ENCODE assay signal across 29 cellular contexts in the genomic region with DNA sequence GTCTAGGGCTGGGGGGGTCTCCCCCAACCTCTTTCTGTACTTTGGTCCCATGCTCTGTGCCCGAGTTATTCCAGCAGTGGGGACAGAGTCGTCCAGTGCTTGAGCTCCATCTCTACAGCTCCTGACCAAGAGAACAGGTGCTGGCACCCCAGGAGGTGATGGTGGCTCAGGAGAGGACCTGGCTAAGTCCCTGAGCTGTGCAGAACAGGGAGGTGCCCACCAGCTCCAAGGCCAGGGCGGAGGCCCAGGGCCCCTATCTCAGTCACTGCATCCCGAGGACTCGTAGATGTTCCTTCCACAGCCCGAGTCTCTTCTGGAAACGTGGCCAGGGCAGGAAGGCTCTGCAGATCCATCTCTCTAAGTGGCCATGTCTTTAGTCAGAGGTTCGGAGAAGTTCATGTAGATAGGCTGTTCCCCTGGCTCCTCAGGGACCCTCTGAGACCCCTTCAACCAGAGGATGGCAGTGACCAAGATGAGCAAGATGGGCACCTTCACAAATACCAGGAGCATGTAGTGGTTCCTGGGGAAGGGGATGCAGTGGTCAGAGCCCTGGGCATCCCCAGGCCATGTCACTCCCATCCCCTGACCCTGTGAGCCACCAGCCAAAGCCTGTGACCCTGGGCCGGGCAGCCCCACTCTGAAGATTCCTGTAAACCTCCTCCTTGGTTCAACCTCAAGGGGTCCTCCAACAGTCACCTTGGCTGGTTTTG. TPM values are rescaled to one million over a fixed set of nuclear protein-coding genes. Genes with fewer than 3 reads are reported as not detected.
A peak's percentile ranks its signal among the peaks of the same experiment; 100 is the strongest.
DNase-seq lines count a peak whose midpoint lies in the region; ATAC-seq and TF ChIP-seq lines count a peak whose summit lies in the region.
"Had no signal": no experiment of that assay in that cellular context is flagged by ENCODE, and none has a peak within 500 bp of the region (broad histone marks: within the 10 kb centered on the region; RNA-seq: fewer than 3 reads in every experiment).

No MANE protein-coding gene starts in this region.

- peak; percentile 6 for DNase-seq in activated CD4-positive, alpha-beta T cell treated with anti-CD3 and anti-CD28 coated beads for 1 hour
- DNase-seq in activated CD4-positive, alpha-beta T cell treated with anti-CD3 and anti-CD28 coated beads, Interleukin-2, amount 10 ng/mL, durations not matched to agents 7 days and 5 days, result no peak
- DNase-seq in GM13977 (ENCODE audit: low spot score) (peak; percentile 3), iPS-NIHi11 (ENCODE audit: low spot score) (peak; percentile 3), putamen (ENCODE audit: low spot score) (no peak), GDM1 (lab: John Stamatoyannopoulos, UW) (no peak)
- DNase-seq: 8988T; activated CD4-positive, alpha-beta T cell treated with anti-CD3 and anti-CD28 coated beads, Interleukin-2, amount 10 ng/mL, durations not matched to agents 24 days and 14 days; aorta; caudate nucleus; DMS79; left ventricle myocardium inferior; NCI-H2029 treated with DMSO at 0.1 percent for 48 hours; NCI-H345; NCI-H748 treated with DMSO at 0.1 percent for 48 hours; nephron progenitor cell; RPMI8226; SK-N-SH; T-helper 17 cell; thyroid gland had no signal

- peaks cover 17% of the 10 kb centered on the region for H3K27me3 Mint-ChIP-seq in activated CD4-positive, alpha-beta T cell treated with anti-CD3 and anti-CD28 coated beads, Interleukin-2, amount 10 ng/mL, durations not matched to agents 7 days and 5 days
- H3K27me3 Mint-ChIP-seq in stimulated activated memory B cell treated with anti-CD40 and anti-IgM and Interleukin-4, amounts not matched to agents 10 μg/mL and 1 μg/mL and 100 μg/mL, for 72 hours, result peaks cover 17% of the 10 kb centered on the region

- ATAC-seq in stimulated activated memory B cell treated with anti-CD40 and anti-IgM and Interleukin-4, amounts not matched to agents 10 μg/mL and 1 μg/mL and 100 μg/mL, for 72 hours, result no peak
- no peak for ATAC-seq in HG02623 (IDR thresholded peaks at IDR 0.05; ENCODE audit: unreplicated experiment)
- ATAC-seq: activated T-helper 17 cell treated with anti-CD3 and anti-CD28 coated beads, Interleukin-2, amount 50 U/mL, for 72 hours had no signal

- POLR2A ChIA-PET in activated CD4-positive, alpha-beta T cell treated with anti-CD3 and anti-CD28 coated beads, Interleukin-2, amount 10 ng/mL, durations not matched to agents 7 days and 5 days (lab: Charles Lee), result no interaction called here

- no peak overlapping the region for H3K4me3 Mint-ChIP-seq in activated CD4-positive, alpha-beta T cell treated with anti-CD3 and anti-CD28 coated beads, Interleukin-2, amount 10 ng/mL, durations not matched to agents 7 days and 5 days
- H3K4me3 Mint-ChIP-seq in stimulated activated memory B cell treated with anti-CD40 and anti-IgM and Interleukin-4, amounts not matched to agents 10 μg/mL and 1 μg/mL and 100 μg/mL, for 72 hours, result no peak overlapping the region
- H3K4me3 Mint-ChIP-seq: activated CD4-positive, alpha-beta T cell treated with anti-CD3 and anti-CD28 coated beads, Interleukin-2, amount 10 ng/mL, durations not matched to agents 24 days and 14 days; activated naive CD8-positive, alpha-beta T cell; activated T-helper 17 cell treated with anti-CD3 and anti-CD28 coated beads, Interleukin-2, amount 50 U/mL, for 72 hours; nephron progenitor cell; stimulated activated naive CD8-positive, alpha-beta T cell treated with anti-CD3 and anti-CD28 coated beads, Interleukin-15, Interleukin-2, amounts not matched to agents 100 ng/mL and 50 ng/mL, for 24 hours; T-helper 17 cell had no signal

- H3K36me3 Mint-ChIP-seq in activated CD4-positive, alpha-beta T cell treated with anti-CD3 and anti-CD28 coated beads, Interleukin-2, amount 10 ng/mL, durations not matched to agents 7 days and 5 days (ENCODE audit: low read depth), result no peaks in the 10 kb centered on the region
- H3K36me3 Mint-ChIP-seq in stimulated activated memory B cell treated with anti-CD40 and anti-IgM and Interleukin-4, amounts not matched to agents 10 μg/mL and 1 μg/mL and 100 μg/mL, for 72 hours, result peaks cover 15% of the 10 kb centered on the region

- no peak overlapping the region for H3K27ac Mint-ChIP-seq in activated CD4-positive, alpha-beta T cell treated with anti-CD3 and anti-CD28 coated beads, Interleukin-2, amount 10 ng/mL, durations not matched to agents 7 days and 5 days
- peak overlapping the region; percentile 63 for H3K27ac Mint-ChIP-seq in stimulated activated memory B cell treated with anti-CD40 and anti-IgM and Interleukin-4, amounts not matched to agents 10 μg/mL and 1 μg/mL and 100 μg/mL, for 72 hours
- H3K27ac Mint-ChIP-seq: activated naive CD8-positive, alpha-beta T cell; activated T-helper 17 cell treated with anti-CD3 and anti-CD28 coated beads, Interleukin-2, amount 50 U/mL, for 72 hours; nephron progenitor cell; stimulated activated naive CD8-positive, alpha-beta T cell treated with anti-CD3 and anti-CD28 coated beads, Interleukin-15, Interleukin-2, amounts not matched to agents 100 ng/mL and 50 ng/mL, for 24 hours; T-helper 17 cell had no signal

- peaks cover 9% of the 10 kb centered on the region for H3K4me1 Mint-ChIP-seq in activated CD4-positive, alpha-beta T cell treated with anti-CD3 and anti-CD28 coated beads, Interleukin-2, amount 10 ng/mL, durations not matched to agents 7 days and 5 days
- H3K4me1 Mint-ChIP-seq in stimulated activated memory B cell treated with anti-CD40 and anti-IgM and Interleukin-4, amounts not matched to agents 10 μg/mL and 1 μg/mL and 100 μg/mL, for 72 hours, result peaks cover 32% of the 10 kb centered on the region
- H3K4me1 Mint-ChIP-seq: activated T-helper 17 cell treated with anti-CD3 and anti-CD28 coated beads, Interleukin-2, amount 50 U/mL, for 72 hours; nephron progenitor cell; T-helper 17 cell had no signal

- CTCF ChIA-PET in activated CD4-positive, alpha-beta T cell treated with anti-CD3 and anti-CD28 coated beads, Interleukin-2, amount 10 ng/mL, durations not matched to agents 7 days and 5 days (lab: Charles Lee), result no interaction called here

- no peak for TF ChIP-seq CTCF in GM13977 (IDR thresholded peaks at IDR 0.05; ENCODE audit: extremely low read depth, insufficient read depth, missing control alignments)

- in situ Hi-C loops in GM13977 (cut with MboI; ENCODE audit: low pct_unique_long_range_greater_than_20kb, low sequenced_read_pairs, unreplicated experiment), result no loop called here

- peaks cover 5% of the 10 kb centered on the region for H3K9me3 Mint-ChIP-seq in activated CD4-positive, alpha-beta T cell treated with anti-CD3 and anti-CD28 coated beads, Interleukin-2, amount 10 ng/mL, durations not matched to agents 7 days and 5 days
- peaks cover 11% of the 10 kb centered on the region for H3K9me3 Mint-ChIP-seq in stimulated activated memory B cell treated with anti-CD40 and anti-IgM and Interleukin-4, amounts not matched to agents 10 μg/mL and 1 μg/mL and 100 μg/mL, for 72 hours
- H3K9me3 Mint-ChIP-seq: activated T-helper 17 cell treated with anti-CD3 and anti-CD28 coated beads, Interleukin-2, amount 50 U/mL, for 72 hours had no signal

RNA-seq across cellular contexts. Expression of a gene that starts 8.7 kb away (rescaled TPM):
- not detected for total RNA-seq in activated CD4-positive, alpha-beta T cell treated with anti-CD3 and anti-CD28 coated beads, Interleukin-2, amount 10 ng/mL, durations not matched to agents 7 days and 5 days
- total RNA-seq: activated CD4-positive, alpha-beta T cell treated with anti-CD3 and anti-CD28 coated beads, Interleukin-2, amount 10 ng/mL, durations not matched to agents 24 days and 14 days; activated T-helper 17 cell treated with anti-CD3 and anti-CD28 coated beads, Interleukin-2, amount 50 U/mL, for 72 hours; H4; left ventricle myocardium inferior; LHCN-M2; thyroid gland had no signal

RNA-seq across cellular contexts. Expression of a gene that starts 23.4 kb away (rescaled TPM):
- total RNA-seq in activated CD4-positive, alpha-beta T cell treated with anti-CD3 and anti-CD28 coated beads, Interleukin-2, amount 10 ng/mL, durations not matched to agents 7 days and 5 days, result under 1 TPM; 0.52 to 0.57 TPM
- total RNA-seq: LHCN-M2 had no signal

RNA-seq across cellular contexts. Expression of a gene that starts 44.8 kb away (rescaled TPM):
- total RNA-seq in activated CD4-positive, alpha-beta T cell treated with anti-CD3 and anti-CD28 coated beads, Interleukin-2, amount 10 ng/mL, durations not matched to agents 7 days and 5 days, result not detected
- total RNA-seq: activated CD4-positive, alpha-beta T cell treated with anti-CD3 and anti-CD28 coated beads, Interleukin-2, amount 10 ng/mL, durations not matched to agents 24 days and 14 days; activated T-helper 17 cell treated with anti-CD3 and anti-CD28 coated beads, Interleukin-2, amount 50 U/mL, for 72 hours; aorta; GM12878; H4; left ventricle myocardium inferior; LHCN-M2; sciatic nerve; T-helper 17 cell; thyroid gland had no signal

RNA-seq across cellular contexts. Expression of a gene that starts 56.1 kb away (rescaled TPM):
- total RNA-seq in activated CD4-positive, alpha-beta T cell treated with anti-CD3 and anti-CD28 coated beads, Interleukin-2, amount 10 ng/mL, durations not matched to agents 7 days and 5 days, result 1 to 10 TPM; 6.7 to 6.8 TPM
- total RNA-seq: H4, LHCN-M2 had no signal

Comparison
In these comparisons a context has a peak if more than half of its experiments do, and no peak if none do; other contexts are left out.
1. DNase-seq: peak in activated CD4-positive, alpha-beta T cell treated with anti-CD3 and anti-CD28 coated beads for 1 hour (single experiment), GM13977 (single experiment) and iPS-NIHi11 (single experiment); none in activated CD4-positive, alpha-beta T cell treated with anti-CD3 and anti-CD28 coated beads, Interleukin-2, amount 10 ng/mL, durations not matched to agents 7 days and 5 days (single experiment), putamen (single experiment) and GDM1 (single experiment).